Comparison of ENCODE assay signal across 1 cellular context in the genomic region with DNA sequence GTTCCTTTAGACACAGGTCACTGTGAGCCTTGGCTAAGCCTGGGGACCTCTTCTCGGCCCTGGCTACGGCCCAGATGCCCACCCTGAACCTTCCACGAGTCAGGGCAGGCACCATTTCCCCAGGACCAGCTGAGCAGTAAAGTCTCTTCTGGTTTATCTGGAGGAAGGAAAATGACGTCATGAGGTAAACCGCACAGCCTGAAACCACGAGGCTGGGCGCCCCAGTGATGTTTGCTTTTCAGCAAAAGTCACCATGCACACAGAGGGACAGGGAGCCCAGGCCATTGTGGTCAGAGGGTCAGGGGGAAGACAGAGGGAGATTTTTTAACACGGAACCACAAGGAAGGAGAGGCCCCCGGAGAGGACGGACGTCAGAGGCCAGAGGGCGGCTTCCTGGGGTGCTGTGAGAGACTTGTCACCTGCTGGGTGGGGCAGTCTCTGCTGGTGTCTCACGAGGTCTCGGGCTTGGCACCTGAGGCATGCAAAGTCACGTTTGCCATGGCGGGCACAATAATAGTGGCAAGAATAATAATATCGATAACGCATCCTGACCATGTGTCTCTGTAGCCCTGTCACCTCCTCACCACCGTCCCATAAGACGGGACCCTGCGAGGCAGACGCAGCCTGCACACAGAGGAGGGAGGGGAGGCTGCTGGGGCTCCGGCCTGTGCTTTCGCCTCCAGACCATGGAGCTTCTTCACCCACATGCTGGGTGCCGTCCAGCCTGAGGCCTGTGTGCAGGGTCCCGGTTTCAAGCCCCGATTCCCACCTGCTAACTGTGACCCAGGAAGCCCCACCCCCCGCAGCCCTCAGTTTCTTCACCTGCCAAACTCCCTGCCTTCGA.
TF ChIP-seq lines count a peak whose summit lies in the region.

No MANE protein-coding gene starts in this region.

TF ChIP-seq in HepG2, 621 proteins besides CTCF, POLR2A, EP300 and RAD21 (continued from another document):
- TF ChIP-seq, protein P1, sequence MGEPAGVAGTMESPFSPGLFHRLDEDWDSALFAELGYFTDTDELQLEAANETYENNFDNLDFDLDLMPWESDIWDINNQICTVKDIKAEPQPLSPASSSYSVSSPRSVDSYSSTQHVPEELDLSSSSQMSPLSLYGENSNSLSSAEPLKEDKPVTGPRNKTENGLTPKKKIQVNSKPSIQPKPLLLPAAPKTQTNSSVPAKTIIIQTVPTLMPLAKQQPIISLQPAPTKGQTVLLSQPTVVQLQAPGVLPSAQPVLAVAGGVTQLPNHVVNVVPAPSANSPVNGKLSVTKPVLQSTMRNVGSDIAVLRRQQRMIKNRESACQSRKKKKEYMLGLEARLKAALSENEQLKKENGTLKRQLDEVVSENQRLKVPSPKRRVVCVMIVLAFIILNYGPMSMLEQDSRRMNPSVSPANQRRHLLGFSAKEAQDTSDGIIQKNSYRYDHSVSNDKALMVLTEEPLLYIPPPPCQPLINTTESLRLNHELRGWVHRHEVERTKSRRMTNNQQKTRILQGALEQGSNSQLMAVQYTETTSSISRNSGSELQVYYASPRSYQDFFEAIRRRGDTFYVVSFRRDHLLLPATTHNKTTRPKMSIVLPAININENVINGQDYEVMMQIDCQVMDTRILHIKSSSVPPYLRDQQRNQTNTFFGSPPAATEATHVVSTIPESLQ (CRISPR knock-in tag; conservative IDR thresholded peaks at IDR 0.05) = no peak
- TF ChIP-seq ZNF746 (CRISPR knock-in tag; IDR thresholded peaks at IDR 0.05) = no peak
- TF ChIP-seq ZNF335 (CRISPR knock-in tag; IDR thresholded peaks at IDR 0.05) = peak; percentile 71; the same call in 1 of the 2 replicates
- TF ChIP-seq ZNF766 (CRISPR knock-in tag; IDR thresholded peaks at IDR 0.05; ENCODE audit: borderline replicate concordance) = no peak
- no peak for TF ChIP-seq PAWR (CRISPR knock-in tag; IDR thresholded peaks at IDR 0.05; ENCODE audit: borderline replicate concordance)
- TF ChIP-seq HMGA1 (CRISPR knock-in tag; conservative IDR thresholded peaks at IDR 0.05) = no peak
- TF ChIP-seq RCOR2 (CRISPR knock-in tag; IDR thresholded peaks at IDR 0.05) = no peak
- TF ChIP-seq SIN3A (IDR thresholded peaks at IDR 0.05; ENCODE audit: borderline replicate concordance, low read depth, low read length) = peak; percentile 45; the same call in 1 of the 2 replicates
- TF ChIP-seq BCL6 (CRISPR knock-in tag; IDR thresholded peaks at IDR 0.05) = peak; percentile 68
- TF ChIP-seq ETV5 (CRISPR knock-in tag; IDR thresholded peaks at IDR 0.05; ENCODE audit: borderline replicate concordance) = peak; percentile 29; the same call in 1 of the 2 replicates
- no peak for TF ChIP-seq ZNF484 (CRISPR knock-in tag; IDR thresholded peaks at IDR 0.05; ENCODE audit: borderline replicate concordance, low read depth)
- TF ChIP-seq, protein P2, sequence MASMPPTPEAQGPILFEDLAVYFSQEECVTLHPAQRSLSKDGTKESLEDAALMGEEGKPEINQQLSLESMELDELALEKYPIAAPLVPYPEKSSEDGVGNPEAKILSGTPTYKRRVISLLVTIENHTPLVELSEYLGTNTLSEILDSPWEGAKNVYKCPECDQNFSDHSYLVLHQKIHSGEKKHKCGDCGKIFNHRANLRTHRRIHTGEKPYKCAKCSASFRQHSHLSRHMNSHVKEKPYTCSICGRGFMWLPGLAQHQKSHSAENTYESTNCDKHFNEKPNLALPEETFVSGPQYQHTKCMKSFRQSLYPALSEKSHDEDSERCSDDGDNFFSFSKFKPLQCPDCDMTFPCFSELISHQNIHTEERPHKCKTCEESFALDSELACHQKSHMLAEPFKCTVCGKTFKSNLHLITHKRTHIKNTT (CRISPR knock-in tag; IDR thresholded peaks at IDR 0.05) = no peak
- no peak for TF ChIP-seq ATF7-NPFF (CRISPR knock-in tag; IDR thresholded peaks at IDR 0.05; ENCODE audit: low read depth)
- TF ChIP-seq NPAS2 (CRISPR knock-in tag; IDR thresholded peaks at IDR 0.05; ENCODE audit: borderline replicate concordance) = no peak
- no peak for TF ChIP-seq NFATC3 (CRISPR knock-in tag; IDR thresholded peaks at IDR 0.05)
- TF ChIP-seq GABPB1 (CRISPR knock-in tag; IDR thresholded peaks at IDR 0.05) = no peak; the same call in none of the 2 replicates
- TF ChIP-seq, protein P3, sequence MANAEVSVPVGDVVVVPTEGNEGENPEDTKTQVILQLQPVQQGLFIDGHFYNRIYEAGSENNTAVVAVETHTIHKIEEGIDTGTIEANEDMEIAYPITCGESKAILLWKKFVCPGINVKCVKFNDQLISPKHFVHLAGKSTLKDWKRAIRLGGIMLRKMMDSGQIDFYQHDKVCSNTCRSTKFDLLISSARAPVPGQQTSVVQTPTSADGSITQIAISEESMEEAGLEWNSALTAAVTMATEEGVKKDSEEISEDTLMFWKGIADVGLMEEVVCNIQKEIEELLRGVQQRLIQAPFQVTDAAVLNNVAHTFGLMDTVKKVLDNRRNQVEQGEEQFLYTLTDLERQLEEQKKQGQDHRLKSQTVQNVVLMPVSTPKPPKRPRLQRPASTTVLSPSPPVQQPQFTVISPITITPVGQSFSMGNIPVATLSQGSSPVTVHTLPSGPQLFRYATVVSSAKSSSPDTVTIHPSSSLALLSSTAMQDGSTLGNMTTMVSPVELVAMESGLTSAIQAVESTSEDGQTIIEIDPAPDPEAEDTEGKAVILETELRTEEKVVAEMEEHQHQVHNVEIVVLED (CRISPR knock-in tag; IDR thresholded peaks at IDR 0.05; ENCODE audit: borderline replicate concordance) = no peak
- TF ChIP-seq ZNF160 (CRISPR knock-in tag; IDR thresholded peaks at IDR 0.05) = no peak
- TF ChIP-seq WIZ (CRISPR knock-in tag; IDR thresholded peaks at IDR 0.05) = no peak
- no peak for TF ChIP-seq MYNN (CRISPR knock-in tag; IDR thresholded peaks at IDR 0.05; ENCODE audit: low read depth)
- TF ChIP-seq ZMYM3 (CRISPR knock-in tag; IDR thresholded peaks at IDR 0.05) = no peak
- TF ChIP-seq FOXK1 (CRISPR knock-in tag; IDR thresholded peaks at IDR 0.05; ENCODE audit: borderline replicate concordance, low read depth) = peak; percentile 23; the same call in 1 of the 2 replicates
- no peak for TF ChIP-seq MAFG (CRISPR knock-in tag; IDR thresholded peaks at IDR 0.05)
- TF ChIP-seq SIN3B (IDR thresholded peaks at IDR 0.05; ENCODE audit: low read length) = no peak
- no peak for TF ChIP-seq MTF1 (CRISPR knock-in tag; IDR thresholded peaks at IDR 0.05)
- peak; percentile 44; the same call in 1 of the 2 replicates for TF ChIP-seq THAP11 (CRISPR knock-in tag; IDR thresholded peaks at IDR 0.05)
- no peak for TF ChIP-seq ZNF292 (CRISPR knock-in tag; IDR thresholded peaks at IDR 0.05; ENCODE audit: borderline replicate concordance, low read depth)
- TF ChIP-seq, protein P4, sequence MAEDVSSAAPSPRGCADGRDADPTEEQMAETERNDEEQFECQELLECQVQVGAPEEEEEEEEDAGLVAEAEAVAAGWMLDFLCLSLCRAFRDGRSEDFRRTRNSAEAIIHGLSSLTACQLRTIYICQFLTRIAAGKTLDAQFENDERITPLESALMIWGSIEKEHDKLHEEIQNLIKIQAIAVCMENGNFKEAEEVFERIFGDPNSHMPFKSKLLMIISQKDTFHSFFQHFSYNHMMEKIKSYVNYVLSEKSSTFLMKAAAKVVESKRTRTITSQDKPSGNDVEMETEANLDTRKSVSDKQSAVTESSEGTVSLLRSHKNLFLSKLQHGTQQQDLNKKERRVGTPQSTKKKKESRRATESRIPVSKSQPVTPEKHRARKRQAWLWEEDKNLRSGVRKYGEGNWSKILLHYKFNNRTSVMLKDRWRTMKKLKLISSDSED (CRISPR knock-in tag; IDR thresholded peaks at IDR 0.05) = no peak
- TF ChIP-seq, protein P5, sequence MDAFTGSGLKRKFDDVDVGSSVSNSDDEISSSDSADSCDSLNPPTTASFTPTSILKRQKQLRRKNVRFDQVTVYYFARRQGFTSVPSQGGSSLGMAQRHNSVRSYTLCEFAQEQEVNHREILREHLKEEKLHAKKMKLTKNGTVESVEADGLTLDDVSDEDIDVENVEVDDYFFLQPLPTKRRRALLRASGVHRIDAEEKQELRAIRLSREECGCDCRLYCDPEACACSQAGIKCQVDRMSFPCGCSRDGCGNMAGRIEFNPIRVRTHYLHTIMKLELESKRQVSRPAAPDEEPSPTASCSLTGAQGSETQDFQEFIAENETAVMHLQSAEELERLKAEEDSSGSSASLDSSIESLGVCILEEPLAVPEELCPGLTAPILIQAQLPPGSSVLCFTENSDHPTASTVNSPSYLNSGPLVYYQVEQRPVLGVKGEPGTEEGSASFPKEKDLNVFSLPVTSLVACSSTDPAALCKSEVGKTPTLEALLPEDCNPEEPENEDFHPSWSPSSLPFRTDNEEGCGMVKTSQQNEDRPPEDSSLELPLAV (CRISPR knock-in tag; conservative IDR thresholded peaks at IDR 0.05; ENCODE audit: low read depth) = no peak
- no peak for TF ChIP-seq SUZ12 (IDR thresholded peaks at IDR 0.05; ENCODE audit: low read depth, low read length)
- TF ChIP-seq ELF4 (CRISPR knock-in tag; IDR thresholded peaks at IDR 0.05; ENCODE audit: borderline replicate concordance) = no peak
- no peak for TF ChIP-seq RBAK (CRISPR knock-in tag; IDR thresholded peaks at IDR 0.05)
- TF ChIP-seq ZNF660 (CRISPR knock-in tag; IDR thresholded peaks at IDR 0.05; ENCODE audit: borderline replicate concordance, low read depth) = no peak
- TF ChIP-seq TCF7L2 (IDR thresholded peaks at IDR 0.05; ENCODE audit: low read depth, low read length) = no peak
- no peak for TF ChIP-seq ZBTB3 (CRISPR knock-in tag; IDR thresholded peaks at IDR 0.05; ENCODE audit: borderline replicate concordance, low read depth)
- TF ChIP-seq SALL1 (CRISPR knock-in tag; IDR thresholded peaks at IDR 0.05) = peak; percentile 46; the same call in 1 of the 2 replicates
- no peak for TF ChIP-seq HOXA7 (CRISPR knock-in tag; IDR thresholded peaks at IDR 0.05)
- no peak for TF ChIP-seq TBL1XR1 (IDR thresholded peaks at IDR 0.05; ENCODE audit: borderline replicate concordance, low read length, partially characterized antibody)
- TF ChIP-seq, protein P6, sequence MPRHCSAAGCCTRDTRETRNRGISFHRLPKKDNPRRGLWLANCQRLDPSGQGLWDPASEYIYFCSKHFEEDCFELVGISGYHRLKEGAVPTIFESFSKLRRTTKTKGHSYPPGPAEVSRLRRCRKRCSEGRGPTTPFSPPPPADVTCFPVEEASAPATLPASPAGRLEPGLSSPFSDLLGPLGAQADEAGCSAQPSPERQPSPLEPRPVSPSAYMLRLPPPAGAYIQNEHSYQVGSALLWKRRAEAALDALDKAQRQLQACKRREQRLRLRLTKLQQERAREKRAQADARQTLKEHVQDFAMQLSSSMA (CRISPR knock-in tag; IDR thresholded peaks at IDR 0.05) = no peak
- TF ChIP-seq ZBTB1 (CRISPR knock-in tag; IDR thresholded peaks at IDR 0.05; ENCODE audit: borderline replicate concordance) = no peak
- TF ChIP-seq ZNF256 (CRISPR knock-in tag; conservative IDR thresholded peaks at IDR 0.05) = no peak
- no peak for TF ChIP-seq NFYC (CRISPR knock-in tag; IDR thresholded peaks at IDR 0.05)
